Comparison of ENCODE assay signal across 1 cellular context in genomic region chr14:103932791-103933490, GRCh38.
TF ChIP-seq lines count a peak whose summit lies in the region.

No MANE protein-coding gene starts in this region.

TF ChIP-seq in HCT116, 20 proteins besides CTCF, POLR2A, EP300 and RAD21 (continued from another document):
- TF ChIP-seq ZBTB33 (IDR thresholded peaks at IDR 0.05; ENCODE audit: extremely low read depth, insufficient replicate concordance, low read length) (no peak), JUND (IDR thresholded peaks at IDR 0.05) (0 out of 2 replicates have a peak, but pooled peaks have one; percentile 25), SRF (IDR thresholded peaks at IDR 0.05; ENCODE audit: low read depth) (no peak), CEBPB (IDR thresholded peaks at IDR 0.05; ENCODE audit: low read depth) (peak; percentile 53), ELF1 (IDR thresholded peaks at IDR 0.05; ENCODE audit: borderline replicate concordance, low read depth) (no peak), FOSL1 (IDR thresholded peaks at IDR 0.05; ENCODE audit: low read depth) (peak; percentile 71), CBX3 (IDR thresholded peaks at IDR 0.05; ENCODE audit: low read depth) (no peak), TCF7L2 (IDR thresholded peaks at IDR 0.05; ENCODE audit: borderline replicate concordance, extremely low read depth, insufficient read depth, insufficient read length) (no peak)
